ENCODE assay signal across 16 cellular contexts in the genomic region with DNA sequence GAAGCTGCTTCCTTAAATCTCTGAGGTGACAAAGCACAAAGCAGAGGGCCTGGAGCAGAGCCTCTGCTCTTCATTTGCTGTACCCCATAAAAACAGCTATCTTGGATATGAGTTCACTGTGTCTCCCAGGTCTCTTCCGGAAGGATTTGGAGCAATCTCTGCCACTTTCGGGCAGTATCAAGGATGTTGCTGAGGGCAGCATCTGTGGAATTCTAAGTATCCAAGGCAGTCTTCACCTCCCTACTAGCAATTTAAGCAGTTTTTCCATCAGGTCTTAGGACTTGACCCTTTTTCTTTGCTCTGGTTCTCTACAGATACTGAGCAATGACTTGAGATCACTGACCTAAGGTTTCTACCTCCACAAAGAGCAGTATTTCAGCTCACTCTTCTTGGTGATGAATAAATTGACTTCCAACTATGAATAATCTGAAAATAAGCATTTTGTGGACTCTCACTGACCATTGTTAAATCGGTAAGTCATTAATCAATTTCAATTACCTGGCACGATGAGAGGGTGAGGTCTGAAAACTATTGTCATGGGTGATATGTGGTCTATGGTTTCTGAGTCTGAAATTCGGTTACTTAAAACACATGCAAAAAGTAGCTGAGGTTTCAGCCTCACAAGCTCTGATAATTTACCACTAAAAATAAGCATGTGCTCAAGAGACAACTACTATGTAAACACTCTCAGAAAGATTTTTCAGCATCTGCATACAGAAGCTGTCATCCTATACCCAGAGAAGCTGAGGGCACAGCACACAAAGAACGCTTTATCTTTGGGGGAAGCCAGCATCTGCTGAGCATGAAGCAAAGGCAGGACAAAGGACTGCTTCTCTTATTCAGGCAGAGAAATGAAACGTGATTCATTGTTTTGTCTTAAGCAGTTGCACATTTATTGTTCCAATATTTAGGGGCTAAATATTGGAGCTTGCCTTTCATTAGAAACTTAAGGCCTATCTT. TPM values are rescaled to one million over a fixed set of nuclear protein-coding genes. Genes with fewer than 3 reads are reported as not detected.
A peak's percentile ranks its signal among the peaks of the same experiment; 100 is the strongest.
DNase-seq lines count a peak whose midpoint lies in the region; ATAC-seq, FAIRE-seq and TF ChIP-seq lines count a peak whose summit lies in the region.
"Had no signal": no experiment of that assay in that cellular context is flagged by ENCODE, and none has a peak within 500 bp of the region (broad histone marks: within the 10 kb centered on the region; RNA-seq: fewer than 3 reads in every experiment).

No MANE protein-coding gene starts in this region.

- H3K36me3 Mint-ChIP-seq in neural crest cell (ENCODE audit: low read depth) = no peaks in the 10 kb centered on the region

- 44% methylated on average over 7 of the region's 7 CpGs for WGBS in GM12878 (ENCODE audit: insufficient coverage, insufficient replicate concordance, low lambda C conversion rate, missing lambda C conversion rate)

- TF ChIP-seq CTCF in GM12865 (IDR thresholded peaks at IDR 0.05; ENCODE audit: insufficient read depth, low read depth, low read length, missing control alignments) (no peak), GM12878 (IDR thresholded peaks at IDR 0.05 in 2 of 3, conservative IDR thresholded peaks at IDR 0.05 in 1 of 3; ENCODE audit: control insufficient read depth in 2 of 3, extremely low read depth in 1 of 3, insufficient read depth in 1 of 3, low read depth in 3 of 3, low read length in 3 of 3) (no peak), neural crest cell (conservative IDR thresholded peaks at IDR 0.05) (no peak)

- ATAC-seq in GM12878 = peak; percentile 59
- no peak for ATAC-seq in HG03097 (IDR thresholded peaks at IDR 0.05; ENCODE audit: low FRiP score, unreplicated experiment)
- ATAC-seq: foreskin keratinocyte, mucosa of descending colon had no signal

- no peak overlapping the region for H3K27ac ChIP-seq in GM12878 (ENCODE audit: control insufficient read depth, insufficient read depth)
- H3K27ac ChIP-seq: foreskin keratinocyte, tibial artery had no signal

- POLR2A ChIA-PET in GM12878 (lab: Charles Lee) = no interaction called here

- H3K4me1 Mint-ChIP-seq in neural crest cell = peaks cover 23% of the 10 kb centered on the region

- CTCF ChIA-PET in GM12878 (lab: Yijun Ruan, JAX) = interaction anchor here (0.9 kb wide), 1 partner anchor 44 kb away, joined by 3 read pairs; no protein-coding TSS in a partner anchor

- no peak overlapping the region for H3K4me2 ChIP-seq in GM12878 (ENCODE audit: control insufficient read depth, insufficient read depth)

- H3K4me3 ChIP-seq in GM12865 (ENCODE audit: low read depth, low read length) (no peak overlapping the region), GM12878 (no peak overlapping the region)
- H3K4me3 ChIP-seq: mucosa of descending colon, tibial artery had no signal

- no peak overlapping the region for H3K9ac ChIP-seq in GM12878 (ENCODE audit: control insufficient read depth, insufficient read depth, low read length)

- peak; percentile 30 for DNase-seq in GM12865 (ENCODE audit: low read depth)
- DNase-seq in NCI-H1436 (lab: John Stamatoyannopoulos, UW) = peak; percentile 74
- DNase-seq in GM12878 (ENCODE audit: low read depth, low spot score) = peak; percentile 8
- DNase-seq in neural crest cell (ENCODE audit: low read depth, low spot score) = peak; percentile 8
- DNase-seq in HCEC 1CT = no peak
- no peak for DNase-seq in middle frontal gyrus (ENCODE audit: extremely low spot score, low spot score)
- DNase-seq in AG08396 (ENCODE audit: low spot score) = no peak
- DNase-seq: activated naive CD4-positive, alpha-beta T cell; foreskin keratinocyte; mucosa of descending colon; stimulated activated CD4-positive, alpha-beta T cell treated with anti-CD3 and anti-CD28 coated beads, Interleukin-2, amount 100 ng/mL, for 24 hours; stimulated activated CD8-positive, alpha-beta memory T cell treated with anti-CD3 and anti-CD28 coated beads, Interleukin-4, amount 100 ng/mL, for 48 hours; tibial artery had no signal

- RAD21 ChIA-PET in GM12878 (lab: Charles Lee; ENCODE audit: unreplicated experiment) = no interaction called here

- no peaks in the 10 kb centered on the region for H3K79me2 ChIP-seq in GM12878 (ENCODE audit: control insufficient read depth, insufficient read depth, low read length)

- peak overlapping the region; percentile 85 for H3K27ac Mint-ChIP-seq in neural crest cell (ENCODE audit: unreplicated experiment)

- BruUV-seq in GM12878 (replicated peaks; lab: Mats Ljungman, UMichigan) = no TSS peak

- peaks cover 2% of the 10 kb centered on the region for H3K9me3 Mint-ChIP-seq in neural crest cell

- no peaks in the 10 kb centered on the region; a peak in 1 of 4 replicates for H3K27me3 ChIP-seq in GM12878 (replicated peaks in 1 of 2; ENCODE audit: control insufficient read depth in 2 of 2, insufficient read depth in 2 of 2, low read length in 1 of 2)
- H3K27me3 ChIP-seq: foreskin keratinocyte, tibial artery had no signal

- no peaks in the 10 kb centered on the region for H3K27me3 Mint-ChIP-seq in neural crest cell (ENCODE audit: low read depth)

- in situ Hi-C loops in GM12878 (cut with MboI) = no loop called here

- FAIRE-seq in GM12878 (lab: Jason Lieb, UNC) = no peak
- FAIRE-seq: GM12892, islet of Langerhans had no signal

- intact Hi-C loops in GM12878 (cut with micrococcal nuclease; ENCODE audit: unreplicated experiment) = no loop called here

- TF ChIP-seq POLR2A in GM12878 (IDR thresholded peaks at IDR 0.05; ENCODE audit: low read depth, low read length) = no peak

- H4K20me1 ChIP-seq in GM12878 (ENCODE audit: control insufficient read depth, insufficient read depth) = no peaks in the 10 kb centered on the region

- no peak for TF ChIP-seq EP300 in GM12878 (IDR thresholded peaks at IDR 0.05; ENCODE audit: borderline replicate concordance in 1 of 2, control insufficient read depth in 1 of 2, low read depth in 2 of 2, low read length in 2 of 2)

- H2AFZ ChIP-seq in GM12878 (ENCODE audit: control insufficient read depth, low read depth, low read length) = no peak overlapping the region

- no peaks in the 10 kb centered on the region for H3K36me3 ChIP-seq in GM12878 (ENCODE audit: control insufficient read depth in 2 of 2, insufficient read depth in 2 of 2, low read length in 1 of 2)
- H3K36me3 ChIP-seq: tibial artery had no signal

- no peak overlapping the region for H3K4me3 Mint-ChIP-seq in neural crest cell

- TF ChIP-seq RAD21 in GM12878 (IDR thresholded peaks at IDR 0.05; ENCODE audit: insufficient read depth, low read depth, low read length) = no peak

- SMC1A ChIA-PET in GM12878 (lab: Charles Lee; ENCODE audit: uncharacterized antibody, unreplicated experiment) = interaction anchor here (1.1 to 1.5 kb wide), 2 partner anchors 10 to 13 kb away, joined by 3 to 5 read pairs; no protein-coding TSS in a partner anchor

- no peaks in the 10 kb centered on the region; the same call in 2 of the 3 replicates for H3K9me3 ChIP-seq in GM12878 (replicated peaks; ENCODE audit: control insufficient read depth, insufficient read depth, low read length)
- H3K9me3 ChIP-seq: mucosa of descending colon, tibial artery had no signal

- no peaks in the 10 kb centered on the region for H3K4me1 ChIP-seq in GM12878 (ENCODE audit: control insufficient read depth, insufficient read depth, low read length)
- H3K4me1 ChIP-seq: tibial artery had no signal

TF ChIP-seq in GM12878, 131 proteins besides CTCF, POLR2A, EP300 and RAD21:
- peak; percentile 45 for TF ChIP-seq MTA2 (IDR thresholded peaks at IDR 0.05; ENCODE audit: low read depth)
- no peak for TF ChIP-seq JUNB (IDR thresholded peaks at IDR 0.05)
- TF ChIP-seq, protein P1, sequence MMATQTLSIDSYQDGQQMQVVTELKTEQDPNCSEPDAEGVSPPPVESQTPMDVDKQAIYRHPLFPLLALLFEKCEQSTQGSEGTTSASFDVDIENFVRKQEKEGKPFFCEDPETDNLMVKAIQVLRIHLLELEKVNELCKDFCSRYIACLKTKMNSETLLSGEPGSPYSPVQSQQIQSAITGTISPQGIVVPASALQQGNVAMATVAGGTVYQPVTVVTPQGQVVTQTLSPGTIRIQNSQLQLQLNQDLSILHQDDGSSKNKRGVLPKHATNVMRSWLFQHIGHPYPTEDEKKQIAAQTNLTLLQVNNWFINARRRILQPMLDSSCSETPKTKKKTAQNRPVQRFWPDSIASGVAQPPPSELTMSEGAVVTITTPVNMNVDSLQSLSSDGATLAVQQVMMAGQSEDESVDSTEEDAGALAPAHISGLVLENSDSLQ (IDR thresholded peaks at IDR 0.05) = peak; percentile 55; the same call in 1 of the 2 replicates
- no peak for TF ChIP-seq RBBP5 (conservative IDR thresholded peaks at IDR 0.05)
- TF ChIP-seq ATF7 (IDR thresholded peaks at IDR 0.05; ENCODE audit: low read depth) = peak; percentile 31; the same call in 1 of the 2 replicates
- no peak for TF ChIP-seq ZSCAN29 (IDR thresholded peaks at IDR 0.05)
- peak in 1 of 2 experiments; percentile 40; a peak in 1 of 4 replicates for TF ChIP-seq BHLHE40 (IDR thresholded peaks at IDR 0.05; ENCODE audit: borderline replicate concordance in 1 of 2, low read depth in 2 of 2, low read length in 1 of 2)

RNA-seq across cellular contexts. Expression of a gene that starts 32.1 kb away (rescaled TPM):
- 19.1 and 27.4 TPM in 2 replicates for total RNA-seq in GM12878 (2013; cell fraction: nucleolus; rRNA removed)
- total RNA-seq in GM12878 (2014; rRNA removed) (18.9 and 19.7 TPM in 2 replicates), GM12878 (2014; rRNA removed; fragmentation: Illumina TruSeq; extraction: Trizol) (18.0 and 21.3 TPM in 2 replicates), GM12878 (2021) (24.7 and 27.2 TPM in 2 replicates), neural crest cell (24.1 and 24.9 TPM in 2 replicates)
- 6.9 TPM for polyA plus RNA-seq in GM12878 (2011; ENCODE audit: low read depth)
- polyA plus RNA-seq in GM12878 (2011; rRNA removed) (16.3 and 21.4 TPM in 2 replicates), GM12878 (2014; fragmentation: Illumina TruSeq; extraction: Trizol) (27.0 and 30.0 TPM in 2 replicates), GM12878 (2014; fragmentation: Nextera tagmentation; extraction: Ambion mirVana) (1 to 10 TPM; 5.2 to 8.0 TPM), GM12878 (2014; rRNA removed) (26.3 and 27.6 TPM in 2 replicates), GM12878 (2016; fragmentation: Nextera tagmentation; extraction: Ambion mirVana) (10 to 100 TPM; 16.3 to 22.0 TPM)
- polyA plus RNA-seq in GM12878 (2011; cell fraction: cytosol; rRNA removed) = 15.1 and 21.3 TPM in 2 replicates
- polyA plus RNA-seq in GM12878 (2011; cell fraction: nucleus; rRNA removed) = 8.3 and 8.6 TPM in 2 replicates
- 11.0 and 13.0 TPM in 2 replicates for polyA plus RNA-seq in GM12878 (2012)
- polyA minus RNA-seq in GM12878 (2011; rRNA and poly(A)+ RNA removed) = 9.7 and 13.7 TPM in 2 replicates
- polyA minus RNA-seq in GM12878 (2011; cell fraction: cytosol; rRNA and poly(A)+ RNA removed) = 9.4 and 10.2 TPM in 2 replicates
- polyA minus RNA-seq in GM12878 (2011; cell fraction: nucleus; rRNA and poly(A)+ RNA removed) = 7.1 and 13.3 TPM in 2 replicates

Comparison
In these comparisons a context has a peak if more than half of its experiments do, and no peak if none do; other contexts are left out.
1. DNase-seq: peak in GM12865 (single experiment), NCI-H1436 (single experiment), GM12878 (single experiment) and neural crest cell (single experiment); none in HCEC 1CT (single experiment), middle frontal gyrus (single experiment) and AG08396 (single experiment).